In genomic region chr17:49069585-49070273, GRCh38 we compare ENCODE assay signal across 20 cellular contexts.
DNase-seq lines count a peak whose midpoint lies in the region; ATAC-seq, FAIRE-seq and TF ChIP-seq lines count a peak whose summit lies in the region.
"Had no signal": no experiment of that assay in that cellular context is flagged by ENCODE, and none has a peak within 500 bp of the region (broad histone marks: within the 10 kb centered on the region; RNA-seq: fewer than 3 reads in every experiment).

No MANE protein-coding gene starts in this region.

- WGBS in A549 (ENCODE audit: missing lambda C conversion rate): 86% methylated on average over 2 of the region's 2 CpGs
- WGBS in small intestine, 3 donors: 89 to 95% (median 92%) methylated on average over 2 of the region's 2 CpGs

- POLR2A ChIA-PET in A549 (lab: Yijun Ruan, JAX): interaction anchor here (0.7 to 1.1 kb wide), 2 partner anchors 122 to 387 kb away, joined by 5 to 7 read pairs; no protein-coding TSS in a partner anchor

- no peak for TF ChIP-seq CTCF in A549 (IDR thresholded peaks at IDR 0.05)
- no peak for TF ChIP-seq CTCF in bronchial epithelial cell (IDR thresholded peaks at IDR 0.05; ENCODE audit: insufficient read depth, low read length, severe bottlenecking)

- H3K4me3 ChIP-seq in A549 (no peak overlapping the region), bronchial epithelial cell (ENCODE audit: low read depth, low read length) (no peak overlapping the region), small intestine (ENCODE audit: low read depth in 1 of 2, low read length in 2 of 2) (no peak overlapping the region)
- H3K4me3 ChIP-seq: BLaER1 treated with 17β-estradiol and CSF1 and Interleukin-3, amounts not matched to agents 10 nM and 100 nM; HAP-1 had no signal

- H3K4me1 ChIP-seq in A549 (peaks cover 18% of the 10 kb centered on the region), small intestine (ENCODE audit: control insufficient read depth in 2 of 2, insufficient read depth in 1 of 2, low read depth in 1 of 2, low read length in 1 of 2) (no peaks in the 10 kb centered on the region)
- H3K4me1 ChIP-seq: HAP-1 had no signal

- DNase-seq in A549 (ENCODE audit: low read depth in 1 of 2, low spot score in 1 of 2): no peak
- DNase-seq in M059J (ENCODE audit: low read depth): peak; percentile 67
- DNase-seq in bronchial epithelial cell (ENCODE audit: low read depth): peak; percentile 45
- peak; percentile 10 for DNase-seq in kidney tubule cell (ENCODE audit: low spot score)
- DNase-seq in small intestine: no peak
- no peak for DNase-seq in superior temporal gyrus (ENCODE audit: extremely low spot score)
- no peak for DNase-seq in activated CD4-positive, alpha-beta T cell treated with anti-CD3 and anti-CD28 coated beads, Interleukin-2, amount 50 U/mL, for 1 hour
- DNase-seq: CD8-positive, alpha-beta T cell; DMS53; Kasumi-1; MM.1S; NCI-H1092 treated with DMSO at 0.1 percent for 48 hours; NCI-H1694 treated with DMSO at 0.1 percent for 48 hours; NCI-H510A treated with DMSO at 0.1 percent for 48 hours; NCI-H774; Right ventricle myocardium superior had no signal

- CTCF ChIA-PET in A549 (lab: Yijun Ruan, JAX): interaction anchor here (0.6 to 2.4 kb wide), 12 partner anchors 11 to 398 kb away, joined by 3 to 12 read pairs (median 5); no protein-coding TSS in a partner anchor

- TF ChIP-seq EP300 in A549 (IDR thresholded peaks at IDR 0.05): no peak

- no peak for TF ChIP-seq POLR2A in A549 (IDR thresholded peaks at IDR 0.05; ENCODE audit: low read length)

- H3K27ac ChIP-seq in A549 (peak overlapping the region; percentile 34 to 51; a peak in 2 of 6 replicates), small intestine (ENCODE audit: low read depth in 1 of 2, low read length in 1 of 2) (no peak overlapping the region)

- FAIRE-seq in A549 (lab: Jason Lieb, UNC) (no peak), bronchial epithelial cell (lab: Jason Lieb, UNC) (no peak), small intestine (lab: Jason Lieb, UNC) (no peak)
- FAIRE-seq: HTR-8/SVneo had no signal

- no peak for ATAC-seq in A549
- ATAC-seq in HG02763 (IDR thresholded peaks at IDR 0.05; ENCODE audit: unreplicated experiment): no peak
- ATAC-seq: CD8-positive, alpha-beta T cell had no signal

- H3K27me3 ChIP-seq in bronchial epithelial cell (ENCODE audit: control insufficient read depth, insufficient read depth, low read length): no peaks in the 10 kb centered on the region
- H3K27me3 ChIP-seq in small intestine (ENCODE audit: control insufficient read depth in 2 of 2, insufficient read depth in 2 of 2, low read length in 2 of 2): no peaks in the 10 kb centered on the region
- H3K27me3 ChIP-seq: BLaER1 treated with 17β-estradiol and CSF1 and Interleukin-3, amounts not matched to agents 10 nM and 100 nM had no signal

- H3K4me2 ChIP-seq in A549: no peak overlapping the region; the same call in 2 of the 3 replicates

- H3K9me3 ChIP-seq in A549: no peaks in the 10 kb centered on the region
- no peaks in the 10 kb centered on the region for H3K9me3 ChIP-seq in small intestine (ENCODE audit: control insufficient read depth, low read depth)
- H3K9me3 ChIP-seq: BLaER1 treated with 17β-estradiol and CSF1 and Interleukin-3, amounts not matched to agents 10 nM and 100 nM; HAP-1 had no signal

- no peak for TF ChIP-seq RAD21 in A549 (conservative IDR thresholded peaks at IDR 0.05 in 1 of 2, IDR thresholded peaks at IDR 0.05 in 1 of 2)

- no peaks in the 10 kb centered on the region for H3K36me3 ChIP-seq in bronchial epithelial cell (ENCODE audit: control insufficient read depth, insufficient read depth, low read length)
- no peaks in the 10 kb centered on the region for H3K36me3 ChIP-seq in small intestine (ENCODE audit: control insufficient read depth in 2 of 2, insufficient read depth in 2 of 2, low read length in 2 of 2)
- H3K36me3 ChIP-seq: BLaER1 treated with 17β-estradiol and CSF1 and Interleukin-3, amounts not matched to agents 10 nM and 100 nM; HAP-1 had no signal

TF ChIP-seq in A549, 52 proteins besides CTCF, POLR2A, EP300 and RAD21:
- no peak for TF ChIP-seq PBX3 (IDR thresholded peaks at IDR 0.05)

Comparison
In these comparisons a context has a peak if more than half of its experiments do, and no peak if none do; other contexts are left out.
1. DNase-seq: peak in M059J (single experiment), bronchial epithelial cell (single experiment) and kidney tubule cell (single experiment); none in A549 (0 of 2), small intestine (single experiment), superior temporal gyrus (single experiment) and activated CD4-positive, alpha-beta T cell treated with anti-CD3 and anti-CD28 coated beads, Interleukin-2, amount 50 U/mL, for 1 hour (single experiment).
2. H3K27ac ChIP-seq: peak in A549 (2 of 2); none in small intestine (0 of 2).